8 cellular contexts compared by ENCODE assay signal in genomic region chr4:120071192-120071795, GRCh38. TPM values are rescaled to one million over a fixed set of nuclear protein-coding genes. Genes with fewer than 3 reads are reported as not detected.
A peak's percentile ranks its signal among the peaks of the same experiment; 100 is the strongest.
DNase-seq lines count a peak whose midpoint lies in the region; ATAC-seq and TF ChIP-seq lines count a peak whose summit lies in the region.

No MANE protein-coding gene starts in this region.

- intact Hi-C loops in mammary epithelial cell (cut with micrococcal nuclease), result loop anchor here (1.0 to 5.0 kb wide), 3 partner anchors 86 to 1025 kb away; no protein-coding TSS in a partner anchor
- intact Hi-C loops in right lobe of liver (cut with DNase I), result no loop called here

- H3K4me2 ChIP-seq in mammary epithelial cell (ENCODE audit: insufficient read depth, low read depth, low read length), result peak overlapping the region; percentile 18

- H3K79me2 ChIP-seq in mammary epithelial cell (ENCODE audit: insufficient read depth, low read length), result peaks cover 27% of the 10 kb centered on the region

- ATAC-seq in activated CD4-positive, CD25-positive, alpha-beta regulatory T cell treated with anti-CD3 and anti-CD28 coated beads, Interleukin-2, amount 50 U/mL, for 24 hours, result no peak
- ATAC-seq in right lobe of liver, result no peak
- no peak for ATAC-seq in HG03159 (IDR thresholded peaks at IDR 0.05; ENCODE audit: unreplicated experiment)

- TF ChIP-seq POLR2A in right lobe of liver (IDR thresholded peaks at IDR 0.05) (no peak), suprapubic skin (IDR thresholded peaks at IDR 0.05) (no peak)

- H3K27me3 ChIP-seq in mammary epithelial cell (ENCODE audit: insufficient read depth, low read length) (no peaks in the 10 kb centered on the region), right lobe of liver (no peaks in the 10 kb centered on the region), suprapubic skin (no peaks in the 10 kb centered on the region)

- no peak overlapping the region for H2AFZ ChIP-seq in mammary epithelial cell (ENCODE audit: low read depth, low read length)

- no TSS peak for BruUV-seq in mammary epithelial cell (replicated peaks; lab: Mats Ljungman, UMichigan)

- WGBS in mammary epithelial cell (ENCODE audit: low coverage, missing lambda C conversion rate), result 44% methylated on average over 11 of the region's 11 CpGs
- 41% methylated on average over 9 of the region's 11 CpGs for WGBS in right lobe of liver (ENCODE audit: insufficient coverage, low coverage, low lambda C conversion rate, missing lambda C conversion rate)
- WGBS in suprapubic skin, result 45% methylated on average over 11 of the region's 11 CpGs

- dilution Hi-C loops in mammary epithelial cell (cut with HindIII; ENCODE audit: low sequenced_read_pairs), result no loop called here

- peaks cover 21% of the 10 kb centered on the region for H3K4me1 ChIP-seq in mammary epithelial cell (ENCODE audit: insufficient read depth, low read length)
- peaks cover 0 to 7% (median 1%) of the 10 kb centered on the region in 4 donors for H3K4me1 ChIP-seq in right lobe of liver
- peaks cover 16% of the 10 kb centered on the region for H3K4me1 ChIP-seq in suprapubic skin

- H3K27ac ChIP-seq in mammary epithelial cell (ENCODE audit: insufficient read depth, low read depth, low read length) (no peak overlapping the region), right lobe of liver (no peak overlapping the region), suprapubic skin (no peak overlapping the region)

- no peaks in the 10 kb centered on the region for H3K9me3 ChIP-seq in mammary epithelial cell (replicated peaks; ENCODE audit: insufficient read depth, low read length)
- no peaks in the 10 kb centered on the region for H3K9me3 ChIP-seq in right lobe of liver
- no peaks in the 10 kb centered on the region for H3K9me3 ChIP-seq in suprapubic skin

- H3K4me3 ChIP-seq in mammary epithelial cell (replicated peaks in 1 of 3; ENCODE audit: insufficient read depth in 1 of 3, low read depth in 2 of 3, low read length in 3 of 3), result no peak overlapping the region
- no peak overlapping the region for H3K4me3 ChIP-seq in right lobe of liver
- no peak overlapping the region for H3K4me3 ChIP-seq in suprapubic skin

- H3K36me3 ChIP-seq in mammary epithelial cell (ENCODE audit: insufficient read depth, low read length) (no peaks in the 10 kb centered on the region), right lobe of liver (no peaks in the 10 kb centered on the region), suprapubic skin (no peaks in the 10 kb centered on the region)

- no peak for TF ChIP-seq EP300 in suprapubic skin (IDR thresholded peaks at IDR 0.05)

- peak; percentile 54 to 58 for TF ChIP-seq CTCF in mammary epithelial cell (conservative IDR thresholded peaks at IDR 0.05 in 1 of 2, IDR thresholded peaks at IDR 0.05 in 1 of 2; ENCODE audit: extremely low read depth in 1 of 2, insufficient read depth in 1 of 2, low read depth in 1 of 2, low read length in 2 of 2)
- peak; percentile 47 to 70 (median 65) for TF ChIP-seq CTCF in right lobe of liver (IDR thresholded peaks at IDR 0.05)
- TF ChIP-seq CTCF in suprapubic skin (IDR thresholded peaks at IDR 0.05), result peak; percentile 11 to 20

- CTCF ChIA-PET in mammary epithelial cell (lab: Charles Lee; ENCODE audit: low non-redundant PET), result no interaction called here

- in situ Hi-C loops in mammary epithelial cell (cut with MboI; ENCODE audit: low sequenced_read_pairs in 2 of 2), result no loop called here

- H4K20me1 ChIP-seq in mammary epithelial cell (ENCODE audit: insufficient read depth, low read length), result no peaks in the 10 kb centered on the region

- DNase-seq in activated CD4-positive, CD25-positive, alpha-beta regulatory T cell (lab: John Stamatoyannopoulos, UW), result peak in 3 of 4 experiments; percentile 6 to 10 (median 8)
- DNase-seq in HT1080 (ENCODE audit: low read depth), result peak; percentile 38
- DNase-seq in RPMI7951 (ENCODE audit: low read depth), result peak; percentile 55
- DNase-seq in mammary epithelial cell, result peak; percentile 38
- no peak for DNase-seq in right lobe of liver
- no peak for DNase-seq in suprapubic skin (ENCODE audit: low spot score in 2 of 2)

- H3K9ac ChIP-seq in mammary epithelial cell (ENCODE audit: insufficient read depth, low read length), result no peak overlapping the region

RNA-seq across cellular contexts. Expression of gene MAD2L1, which starts 4.6 kb away (rescaled TPM):
- 110 and 204 TPM in 2 replicates for total RNA-seq in HT1080 (2014; rRNA removed; shearing (Covaris generic))
- polyA plus RNA-seq in HT1080 (2015; cell fraction: cytosol; rRNA removed), result 135 TPM in 2 replicates
- polyA plus RNA-seq in HT1080 (2015; cell fraction: nucleus; rRNA removed), result 93.9 and 119 TPM in 2 replicates
- 139 and 177 TPM in 2 replicates for total RNA-seq in RPMI7951 (2014; rRNA removed; shearing (Covaris generic))
- 10 to 100 TPM in 1 of 2 donors, 1 to 10 TPM in 1; 4.3 to 34.4 TPM for total RNA-seq in mammary epithelial cell
- 38.3 TPM for polyA plus RNA-seq in mammary epithelial cell
- 14.7 TPM for polyA minus RNA-seq in mammary epithelial cell
- 1 to 10 TPM in 3 of 6 experiments, under 1 TPM in 3; 0.86 to 1.5 (median 1.1) TPM for total RNA-seq in right lobe of liver
- 1 to 10 TPM in 2 of 4 donors, under 1 TPM in 2; 0.68 to 3.0 (median 1.3) TPM for total RNA-seq in suprapubic skin

Comparison
In these comparisons a context has a peak if more than half of its experiments do, and no peak if none do; other contexts are left out.
1. DNase-seq: peak in activated CD4-positive, CD25-positive, alpha-beta regulatory T cell (3 of 4), HT1080 (single experiment), RPMI7951 (single experiment) and mammary epithelial cell (single experiment); none in right lobe of liver (0 of 3) and suprapubic skin (0 of 2).
2. Peak in every context shown above with its lines, with median percentiles within 50 percentile points of each other: CTCF ChIP-seq.